Comparison of ENCODE assay signal across 19 cellular contexts in genomic region chr3:34108976-34109375, GRCh38.
"Had no signal": no experiment of that assay in that cellular context is flagged by ENCODE, and none has a peak within 500 bp of the region (broad histone marks: within the 10 kb centered on the region; RNA-seq: fewer than 3 reads in every experiment).

No MANE protein-coding gene starts in this region.

- H3K9me3 ChIP-seq: body of pancreas, heart left ventricle had no signal

- DNase-seq: activated CD4-positive, alpha-beta memory T cell treated with anti-CD3 and anti-CD28 coated beads, Interleukin-2, amount 10 ng/mL, durations not matched to agents 7 days and 5 days; activated CD4-positive, alpha-beta T cell treated with anti-CD3 and anti-CD28 coated beads, Interleukin-2, amount 10 ng/mL, durations not matched to agents 24 days and 14 days; activated gamma-delta T cell; activated T-cell treated with anti-CD3 and anti-CD28 coated beads for 4 hours; body of pancreas; heart left ventricle; left ventricle myocardium superior; midbrain; retina; stimulated activated CD4-positive, alpha-beta T cell treated with anti-CD3 and anti-CD28 coated beads, Interleukin-2, amount 100 ng/mL, for 48 hours; stimulated activated CD8-positive, alpha-beta memory T cell treated with anti-CD3 and anti-CD28 coated beads, Interleukin-4, amount 100 ng/mL, for 48 hours; stimulated activated naive CD4-positive, alpha-beta T cell treated with Interleukin-2 at 50 U/mL for 16 hours had no signal

- H3K4me1 ChIP-seq: body of pancreas, heart left ventricle had no signal

- H3K9me3 Mint-ChIP-seq: activated CD4-positive, alpha-beta memory T cell treated with anti-CD3 and anti-CD28 coated beads, Interleukin-2, amount 10 ng/mL, durations not matched to agents 7 days and 5 days; activated naive CD4-positive, alpha-beta T cell treated with anti-CD3 and anti-CD28 coated beads, Interleukin-2, amount 50 U/mL, for 24 hours; natural killer cell treated with Interleukin-12 subunit alpha and Interleukin-12 subunit beta and Interleukin-15 and Interleukin-18, amount 100 ng/mL, for 72 hours had no signal

- H3K27ac ChIP-seq: body of pancreas, epithelial cell of prostate, heart left ventricle, VCaP had no signal

- ATAC-seq: activated CD4-positive, CD25-positive, alpha-beta regulatory T cell treated with anti-CD3 and anti-CD28 coated beads, Interleukin-2, amount 50 U/mL, for 24 hours; body of pancreas; heart left ventricle; left ventricle myocardium superior; natural killer cell treated with Interleukin-12 subunit alpha and Interleukin-12 subunit beta and Interleukin-15 and Interleukin-18, amount 100 ng/mL, for 72 hours had no signal

- H3K36me3 ChIP-seq: heart left ventricle had no signal

- H3K4me3 Mint-ChIP-seq: activated CD4-positive, alpha-beta memory T cell treated with anti-CD3 and anti-CD28 coated beads, Interleukin-2, amount 10 ng/mL, durations not matched to agents 7 days and 5 days; activated CD4-positive, alpha-beta T cell treated with anti-CD3 and anti-CD28 coated beads, Interleukin-2, amount 10 ng/mL, durations not matched to agents 24 days and 14 days; activated naive CD4-positive, alpha-beta T cell treated with anti-CD3 and anti-CD28 coated beads, Interleukin-2, amount 50 U/mL, for 24 hours; natural killer cell treated with Interleukin-12 subunit alpha and Interleukin-12 subunit beta and Interleukin-15 and Interleukin-18, amount 100 ng/mL, for 72 hours had no signal

- H3K36me3 Mint-ChIP-seq: activated naive CD4-positive, alpha-beta T cell treated with anti-CD3 and anti-CD28 coated beads, Interleukin-2, amount 50 U/mL, for 24 hours had no signal

- FAIRE-seq: islet of Langerhans had no signal

- H3K4me3 ChIP-seq: body of pancreas, heart left ventricle had no signal

- H3K27me3 Mint-ChIP-seq: activated CD4-positive, alpha-beta T cell treated with anti-CD3 and anti-CD28 coated beads, Interleukin-2, amount 10 ng/mL, durations not matched to agents 24 days and 14 days had no signal

- H3K27ac Mint-ChIP-seq: activated CD4-positive, alpha-beta memory T cell treated with anti-CD3 and anti-CD28 coated beads, Interleukin-2, amount 10 ng/mL, durations not matched to agents 7 days and 5 days; activated CD4-positive, alpha-beta T cell treated with anti-CD3 and anti-CD28 coated beads, Interleukin-2, amount 10 ng/mL, durations not matched to agents 24 days and 14 days; activated naive CD4-positive, alpha-beta T cell treated with anti-CD3 and anti-CD28 coated beads, Interleukin-2, amount 50 U/mL, for 24 hours; natural killer cell treated with Interleukin-12 subunit alpha and Interleukin-12 subunit beta and Interleukin-15 and Interleukin-18, amount 100 ng/mL, for 72 hours; progenitor cell of endocrine pancreas had no signal

- H3K4me1 Mint-ChIP-seq: activated CD4-positive, alpha-beta memory T cell treated with anti-CD3 and anti-CD28 coated beads, Interleukin-2, amount 10 ng/mL, durations not matched to agents 7 days and 5 days; activated CD4-positive, alpha-beta T cell treated with anti-CD3 and anti-CD28 coated beads, Interleukin-2, amount 10 ng/mL, durations not matched to agents 24 days and 14 days; activated naive CD4-positive, alpha-beta T cell treated with anti-CD3 and anti-CD28 coated beads, Interleukin-2, amount 50 U/mL, for 24 hours had no signal

- H3K27me3 ChIP-seq: body of pancreas, heart left ventricle had no signal
